9 cellular contexts compared by ENCODE assay signal in the genomic region with DNA sequence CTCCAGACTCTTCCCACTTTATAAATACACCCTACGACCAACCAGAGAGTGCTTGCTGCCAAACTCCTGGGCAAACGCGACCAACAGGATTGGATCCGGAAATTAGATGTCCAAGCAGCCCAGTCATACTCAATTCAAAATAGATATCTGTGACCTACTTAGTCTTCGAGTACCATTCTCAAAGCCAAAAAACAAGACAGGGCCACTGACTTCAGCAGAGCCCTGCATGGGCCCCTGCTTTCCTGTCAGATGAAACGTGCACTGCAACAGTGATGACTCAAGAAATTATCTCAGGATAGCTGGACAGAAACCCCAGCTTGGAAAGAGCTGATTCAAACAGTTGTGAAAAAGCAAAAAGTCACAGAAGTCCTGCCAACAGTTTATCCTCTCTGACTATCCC. TPM values are rescaled to one million over a fixed set of nuclear protein-coding genes. Genes with fewer than 3 reads are reported as not detected.
DNase-seq lines count a peak whose midpoint lies in the region; ATAC-seq and TF ChIP-seq lines count a peak whose summit lies in the region.
"Had no signal": no experiment of that assay in that cellular context is flagged by ENCODE, and none has a peak within 500 bp of the region (broad histone marks: within the 10 kb centered on the region; RNA-seq: fewer than 3 reads in every experiment).

No MANE protein-coding gene starts in this region.

- no peaks in the 10 kb centered on the region for H3K36me3 ChIP-seq in right lobe of liver

- H3K27ac Mint-ChIP-seq in activated CD8-positive, alpha-beta T cell treated with anti-CD3 and anti-CD28 coated beads, Interleukin-2, amount 10 ng/mL, durations not matched to agents 7 days and 5 days: peak overlapping the region; percentile 58
- H3K27ac Mint-ChIP-seq: stimulated activated naive CD8-positive, alpha-beta T cell treated with anti-CD3 and anti-CD28 coated beads, Interleukin-15, Interleukin-2, amounts not matched to agents 100 ng/mL and 50 ng/mL, for 24 hours had no signal

- WGBS in right lobe of liver (ENCODE audit: insufficient coverage, low coverage, low lambda C conversion rate, missing lambda C conversion rate): 10% methylated on average over 6 of the region's 6 CpGs

- TF ChIP-seq POLR2A in right lobe of liver (IDR thresholded peaks at IDR 0.05): no peak

- intact Hi-C loops in right lobe of liver (cut with DNase I): no loop called here

- H3K27ac ChIP-seq in right lobe of liver: peak overlapping the region in 1 of 3 donors; percentile 61

- H3K9me3 Mint-ChIP-seq in activated CD8-positive, alpha-beta T cell treated with anti-CD3 and anti-CD28 coated beads, Interleukin-2, amount 10 ng/mL, durations not matched to agents 7 days and 5 days (ENCODE audit: insufficient read depth): no peaks in the 10 kb centered on the region
- H3K9me3 Mint-ChIP-seq: stimulated activated naive CD8-positive, alpha-beta T cell treated with anti-CD3 and anti-CD28 coated beads, Interleukin-15, Interleukin-2, amounts not matched to agents 100 ng/mL and 50 ng/mL, for 24 hours had no signal

- peak; percentile 16 for ATAC-seq in GM18508 (IDR thresholded peaks at IDR 0.05; ENCODE audit: insufficient read depth, unreplicated experiment)
- ATAC-seq in HG02840 (IDR thresholded peaks at IDR 0.05; ENCODE audit: low FRiP score, unreplicated experiment): peak; percentile 33
- no peak for ATAC-seq in activated CD8-positive, alpha-beta T cell treated with anti-CD3 and anti-CD28 coated beads, Interleukin-2, amount 10 ng/mL, durations not matched to agents 7 days and 5 days
- ATAC-seq in right lobe of liver: peak in 3 of 4 donors; percentile 21 to 43 (median 32)
- no peak for ATAC-seq in GM18873 (IDR thresholded peaks at IDR 0.05; ENCODE audit: low FRiP score, unreplicated experiment)

- no peaks in the 10 kb centered on the region for H3K9me3 ChIP-seq in right lobe of liver

- no peak for DNase-seq in activated CD8-positive, alpha-beta T cell treated with anti-CD3 and anti-CD28 coated beads, Interleukin-2, amount 10 ng/mL, durations not matched to agents 7 days and 5 days
- DNase-seq in right lobe of liver (no peak), COLO668 (lab: John Stamatoyannopoulos, UW; ENCODE audit: unreplicated experiment) (no peak), GM13977 (ENCODE audit: low spot score) (no peak), NCI-H774 (lab: John Stamatoyannopoulos, UW) (no peak)

- no peak overlapping the region for H3K4me3 ChIP-seq in right lobe of liver

- no peak overlapping the region for H3K4me3 Mint-ChIP-seq in activated CD8-positive, alpha-beta T cell treated with anti-CD3 and anti-CD28 coated beads, Interleukin-2, amount 10 ng/mL, durations not matched to agents 7 days and 5 days
- H3K4me3 Mint-ChIP-seq: stimulated activated naive CD8-positive, alpha-beta T cell treated with anti-CD3 and anti-CD28 coated beads, Interleukin-15, Interleukin-2, amounts not matched to agents 100 ng/mL and 50 ng/mL, for 24 hours had no signal

- POLR2A ChIA-PET in activated CD8-positive, alpha-beta T cell treated with anti-CD3 and anti-CD28 coated beads, Interleukin-2, amount 10 ng/mL, durations not matched to agents 7 days and 5 days (lab: Charles Lee): interaction anchor here (1.1 to 2.0 kb wide), 2 partner anchors 17 to 216 kb away, joined by 3 to 7 read pairs; a partner anchor contains a TSS

- H3K4me1 Mint-ChIP-seq in activated CD8-positive, alpha-beta T cell treated with anti-CD3 and anti-CD28 coated beads, Interleukin-2, amount 10 ng/mL, durations not matched to agents 7 days and 5 days (ENCODE audit: low read depth): peaks cover 87% of the 10 kb centered on the region

- H3K27me3 Mint-ChIP-seq in activated CD8-positive, alpha-beta T cell treated with anti-CD3 and anti-CD28 coated beads, Interleukin-2, amount 10 ng/mL, durations not matched to agents 7 days and 5 days (ENCODE audit: low read depth): no peaks in the 10 kb centered on the region
- H3K27me3 Mint-ChIP-seq: stimulated activated naive CD8-positive, alpha-beta T cell treated with anti-CD3 and anti-CD28 coated beads, Interleukin-15, Interleukin-2, amounts not matched to agents 100 ng/mL and 50 ng/mL, for 24 hours had no signal

- no peak for TF ChIP-seq CTCF in right lobe of liver (IDR thresholded peaks at IDR 0.05)
- TF ChIP-seq CTCF in GM13977 (IDR thresholded peaks at IDR 0.05; ENCODE audit: extremely low read depth, insufficient read depth, missing control alignments): no peak

- peaks cover 0 to 71% (median 29%) of the 10 kb centered on the region in 4 donors for H3K4me1 ChIP-seq in right lobe of liver

- in situ Hi-C loops in GM13977 (cut with MboI; ENCODE audit: low pct_unique_long_range_greater_than_20kb, low sequenced_read_pairs, unreplicated experiment): no loop called here

- CTCF ChIA-PET in activated CD8-positive, alpha-beta T cell treated with anti-CD3 and anti-CD28 coated beads, Interleukin-2, amount 10 ng/mL, durations not matched to agents 7 days and 5 days (lab: Charles Lee): interaction anchor here (1.5 kb wide), 1 partner anchor 40 kb away, joined by 7 read pairs; no protein-coding TSS in a partner anchor

- H3K36me3 Mint-ChIP-seq in activated CD8-positive, alpha-beta T cell treated with anti-CD3 and anti-CD28 coated beads, Interleukin-2, amount 10 ng/mL, durations not matched to agents 7 days and 5 days (ENCODE audit: low read depth): peaks cover 2% of the 10 kb centered on the region

- no peaks in the 10 kb centered on the region for H3K27me3 ChIP-seq in right lobe of liver

RNA-seq across cellular contexts. Expression of a gene that starts 17.6 kb away (rescaled TPM):
- total RNA-seq in activated CD8-positive, alpha-beta T cell treated with anti-CD3 and anti-CD28 coated beads, Interleukin-2, amount 10 ng/mL, durations not matched to agents 7 days and 5 days: 10 to 100 TPM; 17.7 to 18.0 TPM
- total RNA-seq in right lobe of liver: 100 to 1,000 TPM in 1 of 6 experiments, 10 to 100 TPM in 5; 43.5 to 106 (median 51.8) TPM

Comparison
In these comparisons a context has a peak if more than half of its experiments do, and no peak if none do; other contexts are left out.
1. ATAC-seq: peak in GM18508 (single experiment), HG02840 (single experiment) and right lobe of liver (3 of 4); none in activated CD8-positive, alpha-beta T cell treated with anti-CD3 and anti-CD28 coated beads, Interleukin-2, amount 10 ng/mL, durations not matched to agents 7 days and 5 days (single experiment) and GM18873 (single experiment).